8 cellular contexts compared by ENCODE assay signal in the genomic region with DNA sequence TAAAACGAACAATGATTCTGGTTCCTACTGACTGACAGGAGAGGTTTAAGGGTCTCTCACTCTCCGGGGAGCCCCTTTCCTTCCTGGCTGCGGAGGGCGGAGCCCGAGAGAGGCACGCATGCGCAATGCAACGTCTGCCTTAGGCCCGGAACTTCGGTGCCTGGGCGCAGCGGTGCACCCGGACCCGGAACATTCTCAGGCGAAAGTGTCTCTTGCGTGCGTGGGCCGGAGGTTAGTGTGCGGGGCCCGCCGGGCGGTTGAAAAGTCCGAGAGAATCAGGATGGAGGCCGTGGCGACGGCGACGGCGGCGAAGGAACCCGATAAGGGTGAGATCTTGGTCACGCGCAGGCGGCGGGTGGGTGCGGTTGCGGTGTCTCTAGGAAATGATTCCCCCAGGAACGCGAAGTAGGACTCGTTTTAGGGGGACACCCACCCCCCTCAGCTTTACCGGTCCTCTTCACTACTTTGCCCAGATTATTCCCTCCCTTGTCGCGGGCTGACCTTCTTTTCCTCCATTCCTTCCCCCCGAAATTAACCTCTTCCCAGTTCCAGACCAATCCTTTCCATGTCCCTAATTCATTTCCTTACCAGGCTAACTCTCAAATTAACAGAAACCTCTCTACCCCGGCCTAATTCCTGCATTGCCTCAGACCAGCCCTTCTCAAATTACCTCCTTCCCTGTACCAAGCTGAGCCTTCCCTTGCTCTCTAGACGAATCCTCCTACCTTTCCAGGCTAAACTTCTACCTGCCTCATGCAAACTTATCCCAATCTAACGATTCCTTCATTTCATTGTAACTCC. TPM values are rescaled to one million over a fixed set of nuclear protein-coding genes. Genes with fewer than 3 reads are reported as not detected.
DNase-seq lines count a peak whose midpoint lies in the region; ATAC-seq and TF ChIP-seq lines count a peak whose summit lies in the region.

A gene (plus strand): TSS at position 142 of the 801 bp plus-strand sequence. CDS start 139 bp downstream, at position 281.

- peak in 1 of 4 donors; percentile 53 for TF ChIP-seq EP300 in upper lobe of left lung (IDR thresholded peaks at IDR 0.05)

- WGBS in upper lobe of left lung, 2 donors, result 1% methylated on average over 38 to 46 of the region's 47 CpGs

- H3K4me1 ChIP-seq in adipocyte (ENCODE audit: control insufficient read depth, insufficient read depth, low read length) (peaks cover 27% of the 10 kb centered on the region), upper lobe of left lung (peaks cover 41 to 58% (median 46%) of the 10 kb centered on the region in 4 donors)

- CTCF ChIA-PET in GM10248 (lab: Yijun Ruan, JAX) (interaction anchor here (1.0 to 6.3 kb wide), 4 partner anchors 15 to 107 kb away, joined by 3 to 124 read pairs (median 28); no protein-coding TSS in a partner anchor), T-cell (lab: Charles Lee) (interaction anchor here (0.5 to 3.3 kb wide), 4 partner anchors 33 to 125 kb away, joined by 3 to 21 read pairs (median 8); a partner anchor contains a TSS)

- no peaks in the 10 kb centered on the region for H3K9me3 ChIP-seq in adipocyte (ENCODE audit: control insufficient read depth, low read length)
- peaks cover 0 to 4% (median 0%) of the 10 kb centered on the region in 4 donors for H3K9me3 ChIP-seq in upper lobe of left lung

- peaks cover 21% of the 10 kb centered on the region for H3K36me3 Mint-ChIP-seq in T-cell

- H3K27me3 ChIP-seq in adipocyte (replicated peaks; ENCODE audit: control insufficient read depth, insufficient read depth, low read length) (no peaks in the 10 kb centered on the region), upper lobe of left lung (no peaks in the 10 kb centered on the region)

- ATAC-seq in HG02588 (IDR thresholded peaks at IDR 0.05; ENCODE audit: unreplicated experiment) (peak; percentile 53), T-cell (replicated peaks in 1 of 4) (peak; percentile 66 to 72 (median 70)), upper lobe of left lung (ENCODE audit: low FRiP score in 2 of 2) (peak; percentile 89 to 91)

- no peaks in the 10 kb centered on the region for H3K9me3 Mint-ChIP-seq in T-cell

- peak within 1 kb of the TSS; percentile 93 to 98 (median 97) for H3K27ac ChIP-seq in upper lobe of left lung

- peak within 1 kb of the TSS; percentile 90 to 98 (median 95) for H3K4me3 Mint-ChIP-seq in T-cell

- peaks cover 79 to 86% (median 83%) of the 10 kb centered on the region in 3 donors for H3K4me1 Mint-ChIP-seq in T-cell

- H3K36me3 ChIP-seq in adipocyte (ENCODE audit: control insufficient read depth, insufficient read depth, low read length, severe bottlenecking) (peaks cover 41% of the 10 kb centered on the region), upper lobe of left lung (peaks cover 14 to 57% (median 31%) of the 10 kb centered on the region in 4 donors)

- peak within 1 kb of the TSS; percentile 96 to 99 for H3K27ac Mint-ChIP-seq in T-cell

- intact Hi-C loops in cardiac septum (cut with DNase I), result loop anchor here (2.0 to 5.0 kb wide), 2 partner anchors 42 to 45 kb away; a partner anchor contains a TSS
- intact Hi-C loops in posterior cingulate gyrus (cut with DNase I), result loop anchor here (1.0 to 10.0 kb wide), 2 partner anchors 55 to 129 kb away; a partner anchor contains a TSS

- POLR2A ChIA-PET in GM10248 (lab: Yijun Ruan, JAX) (interaction anchor here (0.7 to 1.0 kb wide), 2 partner anchors 13 to 42 kb away, joined by 3 to 4 read pairs; no protein-coding TSS in a partner anchor), T-cell (lab: Charles Lee) (interaction anchor here in 1 of 2 donors (0.7 kb wide), 1 partner anchor 46 kb away, joined by 4 read pairs; no protein-coding TSS in a partner anchor)

- H3K9ac ChIP-seq in adipocyte (ENCODE audit: low read length), result peak within 1 kb of the TSS; percentile 97

- DNase-seq in GM10248 (ENCODE audit: extremely low spot score) (peak; percentile 93), NCI-H128 (lab: John Stamatoyannopoulos, UW; ENCODE audit: unreplicated experiment) (peak; percentile 83), T-cell (peak; percentile 73 to 91 (median 84)), adipocyte (ENCODE audit: low read depth) (peak; percentile 94), cardiac septum (ENCODE audit: low spot score) (peak; percentile 96), posterior cingulate gyrus (peak; percentile 79 to 98 (median 84)), upper lobe of left lung (peak; percentile 89 to 95)

- TF ChIP-seq CTCF in GM10248 (IDR thresholded peaks at IDR 0.05; ENCODE audit: control extremely low read depth, extremely low read depth, low read depth, missing control alignments) (no peak), upper lobe of left lung (IDR thresholded peaks at IDR 0.05) (peak in 3 of 6 experiments; percentile 10 to 35 (median 19))

- H3K27me3 Mint-ChIP-seq in T-cell, result no peaks in the 10 kb centered on the region

- H3K4me3 ChIP-seq in adipocyte (ENCODE audit: low read length) (peak within 1 kb of the TSS; percentile 94), upper lobe of left lung (peak within 1 kb of the TSS; percentile 68 to 86 (median 70))

- peak in 3 of 4 donors; percentile 69 to 86 (median 70) for TF ChIP-seq POLR2A in upper lobe of left lung (IDR thresholded peaks at IDR 0.05)

RNA-seq across cellular contexts. Expression of the gene that starts here (rescaled TPM):
- total RNA-seq in T-cell, result 10 to 100 TPM; 38.9 to 61.5 (median 55.1) TPM
- total RNA-seq in cardiac septum, result 17.0 TPM
- total RNA-seq in upper lobe of left lung, result 10 to 100 TPM; 22.0 to 36.7 (median 27.0) TPM

Comparison
In these comparisons a context has a peak if more than half of its experiments do, and no peak if none do; other contexts are left out.
1. Peak in every context shown above with its lines: DNase-seq, ATAC-seq, H3K4me3 ChIP-seq and H3K27ac ChIP-seq.